In the genomic region with DNA sequence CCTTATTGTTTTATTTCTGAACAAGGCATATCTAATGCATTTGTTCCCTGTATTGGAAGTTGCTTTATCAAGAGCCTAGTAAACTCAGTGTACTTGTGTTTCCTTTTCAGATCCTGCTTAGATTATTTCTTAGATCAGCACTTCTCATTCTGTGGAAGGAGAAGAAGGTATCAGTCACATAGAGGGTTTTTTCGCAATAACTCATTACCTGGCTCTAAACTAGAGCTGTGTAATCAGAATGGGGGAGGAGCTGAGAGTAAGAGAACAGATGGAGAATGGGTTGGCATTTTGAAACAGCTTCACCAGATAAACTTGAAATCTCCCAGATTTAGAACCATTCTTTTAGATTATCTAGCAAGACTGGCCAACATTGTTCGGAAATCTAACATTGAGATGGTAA, we compare ENCODE assay signal across 23 cellular contexts. TPM values are rescaled to one million over a fixed set of nuclear protein-coding genes. Genes with fewer than 3 reads are reported as not detected.
A peak's percentile ranks its signal among the peaks of the same experiment; 100 is the strongest.
DNase-seq lines count a peak whose midpoint lies in the region; ATAC-seq and TF ChIP-seq lines count a peak whose summit lies in the region.
"Had no signal": no experiment of that assay in that cellular context is flagged by ENCODE, and none has a peak within 500 bp of the region (broad histone marks: within the 10 kb centered on the region; RNA-seq: fewer than 3 reads in every experiment).

No MANE protein-coding gene starts in this region.

- peaks cover 3% of the 10 kb centered on the region; the same call in 1 of the 2 replicates for H3K4me1 Mint-ChIP-seq in WTC11

- H3K9me3 ChIP-seq in lung (ENCODE audit: control insufficient read depth in 2 of 2, insufficient read depth in 1 of 2, low read length in 1 of 2) (no peaks in the 10 kb centered on the region), smooth muscle cell (replicated peaks; ENCODE audit: low read depth) (no peaks in the 10 kb centered on the region)
- H3K9me3 ChIP-seq: adrenal gland, pancreas, tibial nerve had no signal

- peak overlapping the region; percentile 60 for H3K27ac Mint-ChIP-seq in WTC11
- no peak overlapping the region for H3K27ac Mint-ChIP-seq in activated naive CD4-positive, alpha-beta T cell treated with anti-CD3 and anti-CD28 coated beads, Interleukin-2, amount 50 U/mL, for 72 hours
- H3K27ac Mint-ChIP-seq: GM23338; IgD-negative memory B cell; stimulated activated naive B cell treated with anti-CD40 and anti-IgM and Interleukin-4, amounts not matched to agents 10 μg/mL and 1 μg/mL and 100 μg/mL, for 72 hours had no signal

- no peak for ATAC-seq in WTC11
- peak; percentile 41 for ATAC-seq in lung (ENCODE audit: insufficient read depth, low FRiP score)
- no peak for ATAC-seq in activated naive CD4-positive, alpha-beta T cell treated with anti-CD3 and anti-CD28 coated beads, Interleukin-2, amount 50 U/mL, for 72 hours
- ATAC-seq: GM23338; stimulated activated naive B cell treated with anti-CD40 and anti-IgM and Interleukin-4, amounts not matched to agents 10 μg/mL and 1 μg/mL and 100 μg/mL, for 72 hours had no signal

- H3K36me3 Mint-ChIP-seq in WTC11 = peaks cover 6% of the 10 kb centered on the region
- no peaks in the 10 kb centered on the region for H3K36me3 Mint-ChIP-seq in activated naive CD4-positive, alpha-beta T cell treated with anti-CD3 and anti-CD28 coated beads, Interleukin-2, amount 50 U/mL, for 72 hours

- DNase-seq in WTC11 (ENCODE audit: low spot score) (no peak), cerebellum (ENCODE audit: low spot score) (peak; percentile 54), lung (ENCODE audit: low spot score) (no peak), smooth muscle cell (lab: John Stamatoyannopoulos, UW; ENCODE audit: unreplicated experiment) (no peak), hypothalamus (lab: John Stamatoyannopoulos, UW) (no peak), NCI-H446 treated with DMSO at 0.1 percent for 48 hours (lab: John Stamatoyannopoulos, UW) (no peak), GDM1 (lab: John Stamatoyannopoulos, UW) (no peak)
- no peak for DNase-seq in activated naive CD4-positive, alpha-beta T cell treated with anti-CD3 and anti-CD28 coated beads, Interleukin-2, amount 50 U/mL, for 72 hours (ENCODE audit: low spot score in 2 of 2)
- DNase-seq: activated CD8-positive, alpha-beta memory T cell treated with anti-CD3 and anti-CD28 coated beads, Interleukin-2, amount 50 U/mL, for 48 hours; activated effector memory CD4-positive, alpha-beta T cell treated with anti-CD3 and anti-CD28 coated beads, Interleukin-2, amount 50 U/mL, for 16 hours; adrenal gland; central memory CD4-positive, alpha-beta T cell; DMS79; effector CD4-positive, alpha-beta T cell; MM.1S; NCI-H1436 treated with DMSO at 0.1 percent for 48 hours; pancreas; stimulated activated CD4-positive, alpha-beta T cell treated with anti-CD3 and anti-CD28 coated beads, Interleukin-2, amount 100 ng/mL, for 24 hours; stimulated activated naive B cell treated with anti-CD40 and anti-IgM and Interleukin-4, amounts not matched to agents 10 μg/mL and 1 μg/mL and 100 μg/mL, for 72 hours; T-helper 1 cell had no signal

- peaks cover 8 to 28% of the 10 kb centered on the region in 2 donors for H3K4me1 ChIP-seq in lung (ENCODE audit: control insufficient read depth in 2 of 2, insufficient read depth in 2 of 2, low read length in 2 of 2)
- H3K4me1 ChIP-seq in smooth muscle cell (ENCODE audit: low read depth) = peaks cover 17% of the 10 kb centered on the region

- H4K20me1 ChIP-seq in smooth muscle cell (ENCODE audit: low read depth) = peaks cover 81% of the 10 kb centered on the region

- H3K9ac ChIP-seq in smooth muscle cell (ENCODE audit: low read depth) = peak overlapping the region; percentile 73

- H3K79me2 ChIP-seq in smooth muscle cell (ENCODE audit: low read depth) = peaks cover 92% of the 10 kb centered on the region

- no peak overlapping the region for H3K4me3 Mint-ChIP-seq in WTC11
- H3K4me3 Mint-ChIP-seq: GM23338; IgD-negative memory B cell; stimulated activated naive B cell treated with anti-CD40 and anti-IgM and Interleukin-4, amounts not matched to agents 10 μg/mL and 1 μg/mL and 100 μg/mL, for 72 hours had no signal

- no peak overlapping the region for H2AFZ ChIP-seq in smooth muscle cell (ENCODE audit: low read depth)
- H2AFZ ChIP-seq: GM23338 had no signal

- H3K36me3 ChIP-seq in lung (ENCODE audit: control insufficient read depth in 2 of 2, insufficient read depth in 2 of 2, low read length in 2 of 2) = peaks cover 2% of the 10 kb centered on the region in 2 donors
- H3K36me3 ChIP-seq in smooth muscle cell (ENCODE audit: low read depth) = no peaks in the 10 kb centered on the region
- H3K36me3 ChIP-seq: adrenal gland, pancreas had no signal

- CTCF ChIA-PET in WTC11 (lab: Charles Lee) = interaction anchor here (0.7 to 1.4 kb wide), 2 partner anchors 11 to 12 kb away, joined by 3 to 5 read pairs; partner anchors contain the start of gene AHCYL1

- H3K4me2 ChIP-seq in smooth muscle cell = peak overlapping the region; percentile 65
- H3K4me2 ChIP-seq: GM23338 had no signal

- no peak overlapping the region for H3K4me3 ChIP-seq in lung
- H3K4me3 ChIP-seq in smooth muscle cell = no peak overlapping the region
- H3K4me3 ChIP-seq: adrenal gland, GM23338, pancreas, tibial nerve had no signal

- no peak for TF ChIP-seq CTCF in WTC11 (IDR thresholded peaks at IDR 0.05)
- TF ChIP-seq CTCF in lung (IDR thresholded peaks at IDR 0.05; ENCODE audit: control extremely low read depth, extremely low read depth) = no peak
- TF ChIP-seq CTCF in smooth muscle cell (IDR thresholded peaks at IDR 0.05; ENCODE audit: borderline replicate concordance, insufficient read depth, poor library complexity, severe bottlenecking) = no peak

- POLR2A ChIA-PET in WTC11 (lab: Charles Lee) = interaction anchor here (1.5 kb wide), 1 partner anchor 11 kb away, joined by 5 read pairs; the partner anchor contains the start of gene AHCYL1

- no peaks in the 10 kb centered on the region for H3K27me3 Mint-ChIP-seq in WTC11 (ENCODE audit: low read depth)
- H3K27me3 Mint-ChIP-seq: IgD-negative memory B cell; stimulated activated naive B cell treated with anti-CD40 and anti-IgM and Interleukin-4, amounts not matched to agents 10 μg/mL and 1 μg/mL and 100 μg/mL, for 72 hours had no signal

- H3K27me3 ChIP-seq in lung (ENCODE audit: control insufficient read depth, insufficient read depth) (no peaks in the 10 kb centered on the region), smooth muscle cell (ENCODE audit: low read depth) (no peaks in the 10 kb centered on the region)
- H3K27me3 ChIP-seq: adrenal gland, pancreas, tibial nerve had no signal

- H3K27ac ChIP-seq in lung (ENCODE audit: low read depth in 1 of 2, low read length in 1 of 2) (no peak overlapping the region), smooth muscle cell (ENCODE audit: low read depth) (peak overlapping the region; percentile 88)

- peaks cover 45% of the 10 kb centered on the region for H3F3A ChIP-seq in smooth muscle cell (ENCODE audit: low read depth)

- 77 to 84% methylated on average over 2 of the region's 2 CpGs for WGBS in lung, 2 donors
- 92% methylated on average over 2 of the region's 2 CpGs for WGBS in smooth muscle cell (ENCODE audit: low lambda C conversion rate)

- H3K9me3 Mint-ChIP-seq in WTC11 = no peaks in the 10 kb centered on the region
- H3K9me3 Mint-ChIP-seq in activated naive CD4-positive, alpha-beta T cell treated with anti-CD3 and anti-CD28 coated beads, Interleukin-2, amount 50 U/mL, for 72 hours = no peaks in the 10 kb centered on the region
- H3K9me3 Mint-ChIP-seq: GM23338; IgD-negative memory B cell; stimulated activated naive B cell treated with anti-CD40 and anti-IgM and Interleukin-4, amounts not matched to agents 10 μg/mL and 1 μg/mL and 100 μg/mL, for 72 hours had no signal

TF ChIP-seq in WTC11, 78 proteins besides CTCF, POLR2A, EP300 and RAD21 (continues in another document):
- no peak for TF ChIP-seq FOXJ3 (CRISPR knock-in tag; IDR thresholded peaks at IDR 0.05; ENCODE audit: borderline replicate concordance)
- TF ChIP-seq ZNF121 (CRISPR knock-in tag; IDR thresholded peaks at IDR 0.05) = no peak
- TF ChIP-seq USF1 (CRISPR knock-in tag; IDR thresholded peaks at IDR 0.05) = no peak
- TF ChIP-seq OVOL2 (CRISPR knock-in tag; IDR thresholded peaks at IDR 0.05; ENCODE audit: borderline replicate concordance) = no peak
- no peak for TF ChIP-seq HMGXB4 (CRISPR knock-in tag; IDR thresholded peaks at IDR 0.05)
- no peak for TF ChIP-seq ETV6 (CRISPR knock-in tag; IDR thresholded peaks at IDR 0.05)
- TF ChIP-seq ZNF671 (CRISPR knock-in tag; IDR thresholded peaks at IDR 0.05) = no peak
- no peak for TF ChIP-seq PRRX2 (CRISPR knock-in tag; IDR thresholded peaks at IDR 0.05)
- TF ChIP-seq RORB (CRISPR knock-in tag; IDR thresholded peaks at IDR 0.05) = no peak

RNA-seq across cellular contexts. Expression of gene AHCYL1, which starts 11.0 kb away (rescaled TPM):
- total RNA-seq in WTC11 (2021) = 92.1 to 99.4 TPM (median 98.6 TPM) in 3 replicates
- total RNA-seq in cerebellum = 39.6 TPM
- 10 to 100 TPM; 65.8 to 77.7 TPM for total RNA-seq in lung
- polyA plus RNA-seq in lung = 10 to 100 TPM; 44.4 to 46.8 TPM
- total RNA-seq in smooth muscle cell = 77.3 and 79.5 TPM in 2 replicates
- polyA plus RNA-seq in smooth muscle cell = 115 and 144 TPM in 2 replicates
- total RNA-seq in activated naive CD4-positive, alpha-beta T cell treated with anti-CD3 and anti-CD28 coated beads, Interleukin-2, amount 50 U/mL, for 72 hours = 100 to 1,000 TPM in 1 of 2 donors, 10 to 100 TPM in 1; 78.8 to 112 TPM

RNA-seq across cellular contexts. Expression of gene STRIP1, which starts 38.9 kb away (rescaled TPM):
- total RNA-seq in WTC11 (2021) (36.8 to 42.8 TPM (median 38.2 TPM) in 3 replicates), cerebellum (112 TPM), lung (10 to 100 TPM; 36.1 to 68.2 TPM), smooth muscle cell (26.2 and 31.2 TPM in 2 replicates)
- polyA plus RNA-seq in lung (10 to 100 TPM; 11.7 to 20.8 TPM), smooth muscle cell (22.5 and 26.0 TPM in 2 replicates)
- 10 to 100 TPM; 26.5 to 39.8 TPM for total RNA-seq in activated naive CD4-positive, alpha-beta T cell treated with anti-CD3 and anti-CD28 coated beads, Interleukin-2, amount 50 U/mL, for 72 hours
